7 cellular contexts compared by ENCODE assay signal in genomic region chr16:46554435-46554834, GRCh38.
A peak's percentile ranks its signal among the peaks of the same experiment; 100 is the strongest.
DNase-seq lines count a peak whose midpoint lies in the region; ATAC-seq and FAIRE-seq lines count a peak whose summit lies in the region.
"Not testable (repeated sequence)": the region's sequence is repeated elsewhere in the genome, so short reads cannot be mapped to it uniquely, and the experiment has no call there.

No MANE protein-coding gene starts in this region.

- not testable (repeated sequence) for H3K4me1 Mint-ChIP-seq in activated CD4-positive, alpha-beta memory T cell treated with anti-CD3 and anti-CD28 coated beads for 36 hours (ENCODE audit: low read depth)

- CTCF ChIA-PET in activated CD4-positive, alpha-beta memory T cell treated with anti-CD3 and anti-CD28 coated beads for 36 hours (lab: Charles Lee), result interaction anchor here (0.9 to 4.0 kb wide), 16 partner anchors 7 to 1610 kb away, joined by 3 to 49 read pairs (median 4); no protein-coding TSS in a partner anchor

- ATAC-seq in sciatic nerve, result not testable (repeated sequence)

- not testable (repeated sequence) for H3K27me3 Mint-ChIP-seq in activated CD4-positive, alpha-beta memory T cell treated with anti-CD3 and anti-CD28 coated beads for 36 hours

- FAIRE-seq in islet of Langerhans (lab: Jason Lieb, UNC), result peak; percentile 45

- DNase-seq in GM04504 (ENCODE audit: low read depth) (peak; percentile 38), Kasumi-1 (lab: John Stamatoyannopoulos, UW) (peak; percentile 58 to 60), OCI-M1 (lab: John Stamatoyannopoulos, UW) (peak; percentile 79), dermis blood vessel endothelial cell (peak; percentile 82), sciatic nerve (ENCODE audit: low spot score) (peak; percentile 80)
- peak; percentile 71 for DNase-seq in activated CD4-positive, alpha-beta memory T cell treated with anti-CD3 and anti-CD28 coated beads for 36 hours

- H3K27ac Mint-ChIP-seq in activated CD4-positive, alpha-beta memory T cell treated with anti-CD3 and anti-CD28 coated beads for 36 hours, result not testable (repeated sequence)

- intact Hi-C loops in activated CD4-positive, alpha-beta memory T cell treated with anti-CD3 and anti-CD28 coated beads for 36 hours (cut with micrococcal nuclease), result loop anchor here (1.0 to 10.0 kb wide), 3 partner anchors 53 to 370 kb away; no protein-coding TSS in a partner anchor
- intact Hi-C loops in sciatic nerve (cut with DNase I), result not testable (repeated sequence)

- POLR2A ChIA-PET in activated CD4-positive, alpha-beta memory T cell treated with anti-CD3 and anti-CD28 coated beads for 36 hours (lab: Charles Lee), result not testable (repeated sequence)

- H3K9me3 Mint-ChIP-seq in activated CD4-positive, alpha-beta memory T cell treated with anti-CD3 and anti-CD28 coated beads for 36 hours, result not testable (repeated sequence)

- not testable (repeated sequence) for H3K4me3 Mint-ChIP-seq in activated CD4-positive, alpha-beta memory T cell treated with anti-CD3 and anti-CD28 coated beads for 36 hours

- not testable (repeated sequence) for H3K36me3 Mint-ChIP-seq in activated CD4-positive, alpha-beta memory T cell treated with anti-CD3 and anti-CD28 coated beads for 36 hours
